15 cellular contexts compared by ENCODE assay signal in genomic region chrX:72026341-72027023, GRCh38.
DNase-seq lines count a peak whose midpoint lies in the region; ATAC-seq and TF ChIP-seq lines count a peak whose summit lies in the region.
"Had no signal": no experiment of that assay in that cellular context is flagged by ENCODE, and none has a peak within 500 bp of the region (broad histone marks: within the 10 kb centered on the region; RNA-seq: fewer than 3 reads in every experiment).

No MANE protein-coding gene starts in this region.

- H3K4me1 Mint-ChIP-seq in Caco-2 (ENCODE audit: low read depth, unreplicated experiment), result no peaks in the 10 kb centered on the region
- H3K4me1 Mint-ChIP-seq: naive thymus-derived CD8-positive, alpha-beta T cell had no signal

- TF ChIP-seq CTCF in Caco-2 (IDR thresholded peaks at IDR 0.05; ENCODE audit: insufficient read depth in 1 of 2, low read depth in 1 of 2, low read length in 1 of 2, severe bottlenecking in 1 of 2, unreplicated experiment in 1 of 2), result no peak

- no peak overlapping the region for H3K4me3 Mint-ChIP-seq in Caco-2 (ENCODE audit: unreplicated experiment)
- H3K4me3 Mint-ChIP-seq: naive thymus-derived CD8-positive, alpha-beta T cell had no signal

- intact Hi-C loops in Caco-2 (cut with micrococcal nuclease; ENCODE audit: unreplicated experiment), result no loop called here

- H3K4me3 ChIP-seq in muscle layer of duodenum (ENCODE audit: low read depth in 1 of 2, low read length in 2 of 2) (no peak overlapping the region), Caco-2 (ENCODE audit: low read depth, low read length) (no peak overlapping the region)

- DNase-seq in CD1c-positive myeloid dendritic cell (ENCODE audit: extremely low spot score), result peak; percentile 11
- peak; percentile 16 for DNase-seq in amniotic epithelial cell (ENCODE audit: low read depth)
- DNase-seq in DMS153 (lab: John Stamatoyannopoulos, UW), result no peak
- DNase-seq in Caco-2, result no peak
- DNase-seq in HCEC 1CT, result no peak
- DNase-seq: activated CD4-positive, CD25-positive, alpha-beta regulatory T cell; cortex of kidney; esophagus squamous epithelium; naive thymus-derived CD8-positive, alpha-beta T cell; NCI-H774; substantia nigra; T-helper 1 cell had no signal

- no TSS peak for BruUV-seq in Caco-2 (replicated peaks; lab: Mats Ljungman, UMichigan)

- ATAC-seq in GM18868 (IDR thresholded peaks at IDR 0.05; ENCODE audit: unreplicated experiment), result peak; percentile 89
- ATAC-seq in esophagus mucosa, result no peak
- ATAC-seq: naive thymus-derived CD8-positive, alpha-beta T cell had no signal

- no peaks in the 10 kb centered on the region for H3K36me3 Mint-ChIP-seq in Caco-2 (ENCODE audit: insufficient read depth, unreplicated experiment)
- H3K36me3 Mint-ChIP-seq: naive thymus-derived CD8-positive, alpha-beta T cell had no signal

- H3K27ac ChIP-seq in muscle layer of duodenum (ENCODE audit: low read length), result peak overlapping the region; percentile 25

- no peaks in the 10 kb centered on the region for H3K9me3 Mint-ChIP-seq in Caco-2 (ENCODE audit: unreplicated experiment)
- H3K9me3 Mint-ChIP-seq: naive thymus-derived CD8-positive, alpha-beta T cell had no signal

- H3K27me3 Mint-ChIP-seq in Caco-2 (ENCODE audit: insufficient read depth, unreplicated experiment), result no peaks in the 10 kb centered on the region

- H3K27ac Mint-ChIP-seq in Caco-2 (ENCODE audit: unreplicated experiment), result no peak overlapping the region
- H3K27ac Mint-ChIP-seq: naive thymus-derived CD8-positive, alpha-beta T cell had no signal

- POLR2A ChIA-PET in Caco-2 (lab: Charles Lee), result no interaction called here

- H3K9me3 ChIP-seq in muscle layer of duodenum (ENCODE audit: control insufficient read depth in 1 of 2, low read length in 2 of 2) (no peaks in the 10 kb centered on the region), Caco-2 (no peaks in the 10 kb centered on the region)
- H3K9me3 ChIP-seq: esophagus squamous epithelium had no signal

- H3K36me3 ChIP-seq in muscle layer of duodenum (ENCODE audit: control insufficient read depth in 1 of 2, insufficient read depth in 2 of 2, low read length in 2 of 2), result no peaks in the 10 kb centered on the region
- H3K36me3 ChIP-seq in Caco-2 (ENCODE audit: control insufficient read depth, insufficient read depth, low read length), result no peaks in the 10 kb centered on the region
- H3K36me3 ChIP-seq: esophagus squamous epithelium had no signal

- peaks cover 0 to 16% of the 10 kb centered on the region in 2 donors for H3K4me1 ChIP-seq in muscle layer of duodenum (ENCODE audit: control insufficient read depth in 1 of 2, insufficient read depth in 2 of 2, low read length in 2 of 2)
- H3K4me1 ChIP-seq in Caco-2, result peaks cover 16% of the 10 kb centered on the region

- H3K27me3 ChIP-seq in muscle layer of duodenum (ENCODE audit: low read depth, low read length), result no peaks in the 10 kb centered on the region
- H3K27me3 ChIP-seq in Caco-2 (replicated peaks; ENCODE audit: control insufficient read depth, insufficient read depth, low read length), result no peaks in the 10 kb centered on the region
- H3K27me3 ChIP-seq: esophagus squamous epithelium had no signal

- CTCF ChIA-PET in Caco-2 (lab: Charles Lee), result no interaction called here

Comparison
In these comparisons a context has a peak if more than half of its experiments do, and no peak if none do; other contexts are left out.
1. DNase-seq: peak in CD1c-positive myeloid dendritic cell (single experiment) and amniotic epithelial cell (single experiment); none in DMS153 (single experiment), Caco-2 (0 of 2) and HCEC 1CT (single experiment).